26 cellular contexts compared by ENCODE assay signal in genomic region chr3:37964716-37965115, GRCh38. TPM values are rescaled to one million over a fixed set of nuclear protein-coding genes. Genes with fewer than 3 reads are reported as not detected.
A peak's percentile ranks its signal among the peaks of the same experiment; 100 is the strongest.
DNase-seq lines count a peak whose midpoint lies in the region; ATAC-seq and TF ChIP-seq lines count a peak whose summit lies in the region.
"Had no signal": no experiment of that assay in that cellular context is flagged by ENCODE, and none has a peak within 500 bp of the region (broad histone marks: within the 10 kb centered on the region; RNA-seq: fewer than 3 reads in every experiment).

No MANE protein-coding gene starts in this region.

- no peaks in the 10 kb centered on the region for H3K36me3 ChIP-seq in endodermal cell (ENCODE audit: control insufficient read depth, insufficient read depth, low read length)
- H3K36me3 ChIP-seq in right lobe of liver, result no peaks in the 10 kb centered on the region
- no peaks in the 10 kb centered on the region for H3K36me3 ChIP-seq in transverse colon
- H3K36me3 ChIP-seq: BLaER1, breast epithelium, prostate gland had no signal

- H3K27ac ChIP-seq in endodermal cell (ENCODE audit: low read depth, low read length) (no peak overlapping the region), right lobe of liver (peak overlapping the region; percentile 61 to 91 (median 88)), transverse colon (peak overlapping the region; percentile 42 to 83 (median 79))
- H3K27ac ChIP-seq: BLaER1, breast epithelium, heart right ventricle, prostate gland had no signal

- H3K27ac Mint-ChIP-seq in endodermal cell, result no peak overlapping the region
- H3K27ac Mint-ChIP-seq: activated CD4-positive, alpha-beta T cell treated with anti-CD3 and anti-CD28 coated beads, Interleukin-2, amount 10 ng/mL, durations not matched to agents 24 days and 14 days; immature natural killer cell; memory B cell; natural killer cell treated with Interleukin-12 subunit alpha and Interleukin-12 subunit beta and Interleukin-15 and Interleukin-18, amount 100 ng/mL, for 72 hours had no signal

- H3K4me1 Mint-ChIP-seq in endodermal cell, result peaks cover 19% of the 10 kb centered on the region
- H3K4me1 Mint-ChIP-seq: activated CD4-positive, alpha-beta T cell treated with anti-CD3 and anti-CD28 coated beads, Interleukin-2, amount 10 ng/mL, durations not matched to agents 24 days and 14 days; immature natural killer cell; memory B cell had no signal

- H3K4me3 Mint-ChIP-seq in endodermal cell, result peak overlapping the region; percentile 4
- H3K4me3 Mint-ChIP-seq: activated CD4-positive, alpha-beta T cell treated with anti-CD3 and anti-CD28 coated beads, Interleukin-2, amount 10 ng/mL, durations not matched to agents 24 days and 14 days; immature natural killer cell; memory B cell; natural killer cell treated with Interleukin-12 subunit alpha and Interleukin-12 subunit beta and Interleukin-15 and Interleukin-18, amount 100 ng/mL, for 72 hours had no signal

- H3K4me1 ChIP-seq in endodermal cell (ENCODE audit: control insufficient read depth, insufficient read depth, low read length) (no peaks in the 10 kb centered on the region), right lobe of liver (peaks cover 0 to 53% (median 24%) of the 10 kb centered on the region in 4 donors), transverse colon (peaks cover 13 to 59% (median 41%) of the 10 kb centered on the region in 4 donors)
- H3K4me1 ChIP-seq: breast epithelium, prostate gland had no signal

- intact Hi-C loops in right lobe of liver (cut with DNase I), result loop anchor here in 1 of 2 donors (5.0 kb wide), 1 partner anchor 107 kb away; no protein-coding TSS in a partner anchor
- intact Hi-C loops in transverse colon (cut with DNase I; ENCODE audit: low total_unique reads), result no loop called here
- intact Hi-C loops in posterior cingulate gyrus (cut with DNase I), result no loop called here

- H3K4me3 ChIP-seq in endodermal cell (ENCODE audit: low read length) (no peak overlapping the region), right lobe of liver (no peak overlapping the region), transverse colon (no peak overlapping the region)
- H3K4me3 ChIP-seq: BLaER1, breast epithelium, GM12878, heart right ventricle, K562, prostate gland had no signal

- peaks cover 2% of the 10 kb centered on the region for H3K36me3 Mint-ChIP-seq in endodermal cell (ENCODE audit: low read depth)
- H3K36me3 Mint-ChIP-seq: immature natural killer cell; memory B cell; natural killer cell treated with Interleukin-12 subunit alpha and Interleukin-12 subunit beta and Interleukin-15 and Interleukin-18, amount 100 ng/mL, for 72 hours had no signal

- no peak for TF ChIP-seq CTCF in endodermal cell (conservative IDR thresholded peaks at IDR 0.05)
- TF ChIP-seq CTCF in right lobe of liver (IDR thresholded peaks at IDR 0.05), result no peak
- no peak for TF ChIP-seq CTCF in transverse colon (IDR thresholded peaks at IDR 0.05)

- 86% methylated on average over 1 of the region's 1 CpG; no CpG with 5 or more reads in 1 of the 2 experiments for WGBS in endodermal cell (ENCODE audit: insufficient coverage in 1 of 2, insufficient read length in 1 of 2), 2 experiments
- 25% methylated on average over 1 of the region's 1 CpG for WGBS in right lobe of liver (ENCODE audit: insufficient coverage, low coverage, low lambda C conversion rate, missing lambda C conversion rate)
- 50 to 55% methylated on average over 1 of the region's 1 CpG for WGBS in transverse colon (ENCODE audit: low coverage in 1 of 2), 2 donors

- no peak overlapping the region for H3K9ac ChIP-seq in endodermal cell (ENCODE audit: extremely low read depth, low read length, poor library complexity, severe bottlenecking)
- H3K9ac ChIP-seq: BLaER1 had no signal

- TF ChIP-seq POLR2A in right lobe of liver (IDR thresholded peaks at IDR 0.05) (peak; percentile 43), transverse colon (IDR thresholded peaks at IDR 0.05) (no peak)

- in situ Hi-C loops in transverse colon (cut with MboI; ENCODE audit: low pct_ligation_motif_present in 1 of 4, low pct_unique_long_range_greater_than_20kb in 1 of 4, low sequenced_read_pairs in 3 of 4), result loop anchor here (5.0 to 10.0 kb wide), 2 partner anchors 107 to 110 kb away; no protein-coding TSS in a partner anchor

- H3K27me3 Mint-ChIP-seq in endodermal cell (ENCODE audit: insufficient read depth), result no peaks in the 10 kb centered on the region

- no peak for TF ChIP-seq EP300 in transverse colon (IDR thresholded peaks at IDR 0.05; ENCODE audit: low read depth)

- H3K27me3 ChIP-seq in endodermal cell (ENCODE audit: control insufficient read depth, insufficient read depth, low read length, poor library complexity, severe bottlenecking) (no peaks in the 10 kb centered on the region), right lobe of liver (no peaks in the 10 kb centered on the region), transverse colon (no peaks in the 10 kb centered on the region)
- H3K27me3 ChIP-seq: BLaER1, breast epithelium, heart right ventricle had no signal

- DNase-seq in DMS53 (lab: John Stamatoyannopoulos, UW) (peak; percentile 4), DMS53 treated with DMSO at 0.1 percent for 48 hours (lab: John Stamatoyannopoulos, UW; ENCODE audit: unreplicated experiment) (no peak), endodermal cell (no peak), right lobe of liver (peak in 1 of 3 donors; percentile 55), transverse colon (no peak), EL (no peak), posterior cingulate gyrus (no peak)
- DNase-seq in stimulated activated CD4-positive, alpha-beta T cell treated with anti-CD3 and anti-CD28 coated beads, Interleukin-4, amount 100 ng/mL, for 1 hour, result no peak
- DNase-seq: 8988T; activated CD4-positive, alpha-beta T cell treated with anti-CD3 and anti-CD28 coated beads, Interleukin-2, amount 10 ng/mL, durations not matched to agents 24 days and 14 days; activated gamma-delta T cell treated with Interleukin-2 at 50 U/mL for 16 hours; cortex of kidney; heart right ventricle; immature natural killer cell; NCI-H187; NCI-H2227 treated with DMSO at 0.1 percent for 48 hours; SHP77 treated with DMSO at 0.1 percent for 48 hours; stimulated activated CD4-positive, alpha-beta T cell treated with anti-CD3 and anti-CD28 coated beads, Interleukin-4, amount 100 ng/mL, for 24 hours; T-helper 1 cell had no signal

- H3K9me3 ChIP-seq in endodermal cell (ENCODE audit: control insufficient read depth, low read length) (no peaks in the 10 kb centered on the region), right lobe of liver (no peaks in the 10 kb centered on the region), transverse colon (no peaks in the 10 kb centered on the region)
- H3K9me3 ChIP-seq: BLaER1, breast epithelium, heart right ventricle, prostate gland had no signal

- H3K9me3 Mint-ChIP-seq in endodermal cell, result no peaks in the 10 kb centered on the region
- H3K9me3 Mint-ChIP-seq: activated CD4-positive, alpha-beta T cell treated with anti-CD3 and anti-CD28 coated beads, Interleukin-2, amount 10 ng/mL, durations not matched to agents 24 days and 14 days; immature natural killer cell; memory B cell; natural killer cell treated with Interleukin-12 subunit alpha and Interleukin-12 subunit beta and Interleukin-15 and Interleukin-18, amount 100 ng/mL, for 72 hours had no signal

- ATAC-seq in right lobe of liver, result peak; percentile 60 to 71 (median 64)
- ATAC-seq: GM12878; heart right ventricle; K562; natural killer cell treated with Interleukin-12 subunit alpha and Interleukin-12 subunit beta and Interleukin-15 and Interleukin-18, amount 100 ng/mL, for 72 hours had no signal

RNA-seq across cellular contexts. Expression of gene VILL, which starts 25.9 kb away (rescaled TPM):
- total RNA-seq in endodermal cell, result 10 to 100 TPM; 16.0 to 21.3 TPM
- polyA plus RNA-seq in endodermal cell (2013, experiment 1 of 2), result 4.4 TPM
- 3.5 TPM for polyA plus RNA-seq in endodermal cell (2013, experiment 2 of 2)
- 1 to 10 TPM in 3 of 6 experiments, under 1 TPM in 3; 0.25 to 1.5 (median 0.97) TPM for total RNA-seq in right lobe of liver
- total RNA-seq in transverse colon, result 100 to 1,000 TPM; 112 to 214 (median 172) TPM

Comparison
In these comparisons a context has a peak if more than half of its experiments do, and no peak if none do; other contexts are left out.
1. RNA of gene VILL, which starts 25.9 kb away (total RNA-seq): 112 to 214 TPM in transverse colon and 16.0 to 21.3 TPM in endodermal cell; 0.25 to 1.5 TPM in right lobe of liver; every median in the first group is over 4 times any median in the second.